Comparison of ENCODE assay signal across 8 cellular contexts in the genomic region with DNA sequence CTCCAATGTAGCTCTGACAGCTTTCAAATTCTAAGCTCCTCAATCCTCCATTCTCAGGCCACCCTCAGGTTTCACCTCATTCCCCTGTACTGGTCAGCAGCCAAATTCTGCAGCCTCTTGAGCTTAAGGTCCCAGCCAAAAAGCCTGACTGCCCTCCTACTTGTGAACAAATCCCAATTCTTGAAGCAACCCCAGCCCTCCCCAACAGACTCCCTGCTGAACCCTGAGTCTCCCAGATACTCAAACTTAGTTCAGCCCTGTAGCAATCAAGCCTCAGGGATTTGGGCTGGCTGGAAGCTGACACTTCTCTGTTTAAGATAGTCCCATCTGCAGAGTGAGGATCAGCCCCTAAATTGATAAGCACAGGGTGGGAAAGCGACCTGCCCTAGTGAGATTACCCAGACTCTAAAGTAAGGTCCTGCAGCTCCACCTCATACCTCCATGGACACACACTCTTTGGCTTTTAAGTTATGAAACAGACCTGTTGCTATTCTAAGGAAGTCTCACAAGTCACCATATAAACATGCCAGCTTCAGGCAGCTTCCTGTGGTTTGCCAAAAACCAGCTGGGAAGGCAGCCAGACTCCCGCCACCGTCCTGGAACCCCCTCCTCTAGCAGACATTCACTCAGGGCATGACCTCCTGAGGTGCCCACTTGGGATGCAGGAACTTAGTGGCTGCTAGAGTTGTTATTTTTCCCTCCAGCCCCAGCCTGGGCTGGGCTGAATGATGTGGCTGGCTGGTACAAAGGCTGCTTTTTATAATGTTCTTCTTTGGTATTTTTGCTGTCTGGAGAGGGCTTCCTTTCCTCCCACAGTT.
DNase-seq lines count a peak whose midpoint lies in the region; ATAC-seq, FAIRE-seq and TF ChIP-seq lines count a peak whose summit lies in the region.

No MANE protein-coding gene starts in this region.

- no peaks in the 10 kb centered on the region for H3K9me3 ChIP-seq in MG63

- ATAC-seq in HG03457 (IDR thresholded peaks at IDR 0.05; ENCODE audit: unreplicated experiment) = no peak

- no peaks in the 10 kb centered on the region for H3K36me3 ChIP-seq in MG63

- no peak overlapping the region for H3K4me3 ChIP-seq in MG63
- H3K4me3 ChIP-seq in cardiac fibroblast (replicated peaks in 1 of 2; ENCODE audit: low read depth in 2 of 2, low read length in 2 of 2) = no peak overlapping the region

- no peak for TF ChIP-seq CTCF in cardiac fibroblast (IDR thresholded peaks at IDR 0.05; ENCODE audit: low read depth, low read length)

- FAIRE-seq in frontal cortex (lab: Jason Lieb, UNC) = no peak

- DNase-seq in SIG-M5 treated with dmso at 0.1 percent for 504 hours (lab: John Stamatoyannopoulos, UW; ENCODE audit: unreplicated experiment) = peak; percentile 27
- no peak for DNase-seq in SIG-M5 (lab: John Stamatoyannopoulos, UW)
- DNase-seq in MG63 = peak; percentile 84
- peak; percentile 54 to 56 for DNase-seq in cardiac fibroblast (ENCODE audit: low read depth in 2 of 2)
- peak; percentile 83 for DNase-seq in medulla oblongata (ENCODE audit: extremely low spot score)
- DNase-seq in NCI-H345 (lab: John Stamatoyannopoulos, UW) = no peak
- no peak for DNase-seq in frontal cortex (ENCODE audit: low spot score in 2 of 2)

- no peaks in the 10 kb centered on the region for H3K27me3 ChIP-seq in MG63

Comparison
In these comparisons a context has a peak if more than half of its experiments do, and no peak if none do; other contexts are left out.
1. DNase-seq: peak in SIG-M5 treated with dmso at 0.1 percent for 504 hours (single experiment), MG63 (single experiment), cardiac fibroblast (2 of 2) and medulla oblongata (single experiment); none in SIG-M5 (single experiment), NCI-H345 (single experiment) and frontal cortex (0 of 2).